ENCODE assay signal across 15 cellular contexts in genomic region chr12:6954316-6954710, GRCh38. TPM values are rescaled to one million over a fixed set of nuclear protein-coding genes. Genes with fewer than 3 reads are reported as not detected.
DNase-seq lines count a peak whose midpoint lies in the region; ATAC-seq and TF ChIP-seq lines count a peak whose summit lies in the region.
"Had no signal": no experiment of that assay in that cellular context is flagged by ENCODE, and none has a peak within 500 bp of the region (broad histone marks: within the 10 kb centered on the region; RNA-seq: fewer than 3 reads in every experiment).

No MANE protein-coding gene starts in this region.

- H3K36me3 Mint-ChIP-seq in H9 (ENCODE audit: insufficient read depth in 1 of 3, low read depth in 3 of 3), result peaks cover 0 to 6% (median 0%) of the 10 kb centered on the region in 3 experiments; a peak in 4 of 7 replicates
- H3K36me3 Mint-ChIP-seq in T-cell, result peaks cover 36% of the 10 kb centered on the region

- no peak for ATAC-seq in T-cell (replicated peaks in 1 of 4)
- ATAC-seq in SK-N-SH treated with all-trans-retinoic acid at 6 μM for 48 hours, result no peak
- ATAC-seq in mucosa of descending colon, result no peak
- ATAC-seq: PC-3 had no signal

- no peaks in the 10 kb centered on the region for H3K79me1 ChIP-seq in H9 (ENCODE audit: insufficient read depth, low read depth, low read length, poor library complexity, severe bottlenecking)

- no peak overlapping the region for H4K8ac ChIP-seq in H9 (replicated peaks; ENCODE audit: insufficient read length, low read depth, low read length)

- H3K14ac ChIP-seq in H9 (ENCODE audit: insufficient read depth, low read length), result no peak overlapping the region

- no peak overlapping the region for H3K4me3 Mint-ChIP-seq in H9
- peak overlapping the region; percentile 88 to 98 (median 91) for H3K4me3 Mint-ChIP-seq in T-cell

- H3K23ac ChIP-seq in H9 (ENCODE audit: insufficient read length, low read depth, low read length), result no peak overlapping the region

- H3K4me3 ChIP-seq in esophagus squamous epithelium (peak overlapping the region in 1 of 4 donors; percentile 61), spleen (peak overlapping the region in 7 of 8 donors; percentile 64 to 98 (median 89)), mucosa of descending colon (no peak overlapping the region)

- H3K4me1 ChIP-seq in H9 (ENCODE audit: insufficient read depth, low read length) (peaks cover 2% of the 10 kb centered on the region; the same call in 1 of the 2 replicates), esophagus squamous epithelium (peaks cover 16 to 77% (median 29%) of the 10 kb centered on the region in 3 donors), spleen (peaks cover 60 to 92% (median 84%) of the 10 kb centered on the region in 6 donors), mucosa of descending colon (ENCODE audit: low read depth) (peaks cover 16% of the 10 kb centered on the region)

- no peak overlapping the region for H2AFZ ChIP-seq in H9 (ENCODE audit: low read length)

- no peak for DNase-seq in H9
- no peak for DNase-seq in T-cell
- DNase-seq in esophagus squamous epithelium (lab: John Stamatoyannopoulos, UW), result no peak
- DNase-seq in spleen, result no peak
- no peak for DNase-seq in UCSD-AML1 (lab: John Stamatoyannopoulos, UW; ENCODE audit: unreplicated experiment)
- no peak for DNase-seq in stimulated activated naive CD4-positive, alpha-beta T cell treated with Interleukin-2 at 50 U/mL for 16 hours (lab: John Stamatoyannopoulos, UW)
- no peak for DNase-seq in mucosa of descending colon
- DNase-seq: brain microvascular endothelial cell, DMS79, HCEC 1CT, NCI-H187 treated with DMSO at 0.1 percent for 48 hours, PC-3 had no signal

- H3K9ac ChIP-seq in H9 (ENCODE audit: extremely low read depth, insufficient read length, low read length), result no peak overlapping the region

- H3K23me2 ChIP-seq in H9 (ENCODE audit: insufficient read length, low read depth, low read length, poor library complexity, severe bottlenecking), result no peaks in the 10 kb centered on the region

- H3K27me3 Mint-ChIP-seq in H9 (ENCODE audit: low read depth), result no peaks in the 10 kb centered on the region; the same call in 1 of the 2 replicates
- H3K27me3 Mint-ChIP-seq in T-cell, result no peaks in the 10 kb centered on the region

- H2BK20ac ChIP-seq in H9 (ENCODE audit: low read depth, low read length, poor library complexity, severe bottlenecking), result no peak overlapping the region

- H3K9me3 Mint-ChIP-seq in H9 (no peaks in the 10 kb centered on the region), T-cell (no peaks in the 10 kb centered on the region)

- no peaks in the 10 kb centered on the region for H3K27me3 ChIP-seq in H9 (ENCODE audit: insufficient read depth, low read length)
- H3K27me3 ChIP-seq in esophagus squamous epithelium, result no peaks in the 10 kb centered on the region
- H3K27me3 ChIP-seq in spleen (replicated peaks in 1 of 7), result no peaks in the 10 kb centered on the region
- H3K27me3 ChIP-seq: brain microvascular endothelial cell had no signal

- H2BK15ac ChIP-seq in H9 (ENCODE audit: low read depth, low read length), result no peak overlapping the region

- H3K4ac ChIP-seq in H9 (ENCODE audit: low read depth, low read length), result no peak overlapping the region

- H3K27ac Mint-ChIP-seq in H9, result peak overlapping the region; percentile 37 to 65 (median 40); a peak in 3 of 7 replicates
- peak overlapping the region; percentile 97 to 100 for H3K27ac Mint-ChIP-seq in T-cell

- no peak overlapping the region for H3K4me2 ChIP-seq in H9 (ENCODE audit: insufficient read depth, insufficient read length, low read length)

- TF ChIP-seq POLR2A in esophagus squamous epithelium (IDR thresholded peaks at IDR 0.05) (no peak), spleen (IDR thresholded peaks at IDR 0.05) (no peak)

- POLR2A ChIA-PET in T-cell (lab: Charles Lee), result interaction anchor here in 1 of 2 donors (0.6 kb wide), 1 partner anchor 12 kb away, joined by 3 read pairs; no protein-coding TSS in a partner anchor

- no peak overlapping the region for H3K18ac ChIP-seq in H9 (ENCODE audit: insufficient read length, low read depth, low read length)

- H3K36me3 ChIP-seq in esophagus squamous epithelium (peaks cover 0 to 27% (median 0%) of the 10 kb centered on the region in 3 donors), spleen (peaks cover 0 to 72% (median 38%) of the 10 kb centered on the region in 6 donors), mucosa of descending colon (ENCODE audit: low read depth) (no peaks in the 10 kb centered on the region)
- H3K36me3 ChIP-seq: brain microvascular endothelial cell had no signal

- no peaks in the 10 kb centered on the region for H3K79me2 ChIP-seq in H9 (ENCODE audit: insufficient read depth, low read length)

- H3K4me1 Mint-ChIP-seq in H9 (peaks cover 17 to 31% of the 10 kb centered on the region in 2 experiments), T-cell (peaks cover 80 to 86% (median 85%) of the 10 kb centered on the region in 3 donors)

- no peak overlapping the region for H2BK5ac ChIP-seq in H9 (ENCODE audit: insufficient read length, low read length)

- intact Hi-C loops in esophagus squamous epithelium (cut with DNase I) (no loop called here), spleen (cut with DNase I; ENCODE audit: low total_unique reads) (no loop called here), mucosa of descending colon (cut with DNase I, micrococcal nuclease) (no loop called here)

- no peak overlapping the region for H2BK120ac ChIP-seq in H9 (ENCODE audit: low read depth, low read length, poor library complexity, severe bottlenecking)

- H3K56ac ChIP-seq in H9 (ENCODE audit: insufficient read length, low read depth, low read length), result no peak overlapping the region

- H2BK12ac ChIP-seq in H9 (ENCODE audit: insufficient read length, low read depth, low read length), result no peak overlapping the region

- H3K27ac ChIP-seq in H9 (ENCODE audit: insufficient read length, low read depth, low read length) (no peak overlapping the region), esophagus squamous epithelium (peak overlapping the region in 3 of 4 donors; percentile 30 to 88 (median 82)), spleen (peak overlapping the region; percentile 72 to 99 (median 96))
- H3K27ac ChIP-seq: brain microvascular endothelial cell had no signal

- H3T11ph ChIP-seq in H9 (ENCODE audit: low read length), result no peak overlapping the region

- H3K9me3 ChIP-seq in H9 (ENCODE audit: control insufficient read depth, low read depth, low read length), result no peaks in the 10 kb centered on the region
- H3K9me3 ChIP-seq in esophagus squamous epithelium, result no peaks in the 10 kb centered on the region
- H3K9me3 ChIP-seq in spleen, result no peaks in the 10 kb centered on the region
- no peaks in the 10 kb centered on the region for H3K9me3 ChIP-seq in mucosa of descending colon

- no peaks in the 10 kb centered on the region for H4K20me1 ChIP-seq in H9 (ENCODE audit: control insufficient read depth, insufficient read depth, insufficient read length)

- H4K5ac ChIP-seq in H9 (ENCODE audit: insufficient read length, low read depth, low read length), result no peak overlapping the region

- TF ChIP-seq CTCF in H9 (conservative IDR thresholded peaks at IDR 0.05), result no peak
- no peak for TF ChIP-seq CTCF in esophagus squamous epithelium (IDR thresholded peaks at IDR 0.05)
- TF ChIP-seq CTCF in spleen (IDR thresholded peaks at IDR 0.05 in 8 of 11, conservative IDR thresholded peaks at IDR 0.05 in 3 of 11), result no peak
- TF ChIP-seq CTCF in mucosa of descending colon (IDR thresholded peaks at IDR 0.05), result no peak

- CTCF ChIA-PET in T-cell (lab: Charles Lee), result interaction anchor here (0.9 to 1.3 kb wide), 4 partner anchors 9 to 29 kb away, joined by 3 to 4 read pairs (median 4); partner anchors contain the start of genes C12orf57 (in 1 of the 2) and RNU7-1 (in 1 of the 2)

- no peak overlapping the region for H2AK5ac ChIP-seq in H9 (ENCODE audit: insufficient read length, low read length)

- H4K91ac ChIP-seq in H9 (ENCODE audit: insufficient read length, low read depth, low read length), result no peak overlapping the region

- no CpG with 5 or more reads among the region's 8 CpGs for WGBS in H9 (ENCODE audit: extremely low coverage, insufficient read length, low lambda C conversion rate)
- WGBS in esophagus squamous epithelium, 2 donors, result 61 to 92% methylated on average over 4 to 8 of the region's 8 CpGs
- 60 to 74% (median 68%) methylated on average over 8 of the region's 8 CpGs for WGBS in spleen, 5 donors

TF ChIP-seq in SK-N-SH treated with all-trans-retinoic acid at 6 μM for 48 hours, 23 proteins besides CTCF, POLR2A, EP300 and RAD21 (continues in another document):
- TF ChIP-seq CSDC2 (CRISPR knock-in tag; IDR thresholded peaks at IDR 0.05), result no peak

RNA-seq across cellular contexts. Expression of gene PTPN6, which starts 3.2 kb away (rescaled TPM):
- total RNA-seq in H9 (2021) (18.2 and 19.8 TPM in 2 replicates), T-cell (100 to 1,000 TPM; 176 to 237 (median 224) TPM), esophagus squamous epithelium (10 to 100 TPM; 11.0 to 29.7 (median 21.5) TPM), spleen (100 to 1,000 TPM; 314 to 431 (median 423) TPM), mucosa of descending colon (10 to 100 TPM; 37.4 to 61.7 (median 51.7) TPM)
- 100 to 1,000 TPM; 398 to 713 (median 604) TPM for polyA plus RNA-seq in spleen

RNA-seq across cellular contexts. Expression of gene C12orf57, which starts 10.5 kb away (rescaled TPM):
- 195 TPM in 2 replicates for total RNA-seq in H9 (2021)
- 100 to 1,000 TPM; 256 to 466 (median 412) TPM for total RNA-seq in T-cell
- total RNA-seq in esophagus squamous epithelium, result 100 to 1,000 TPM; 110 to 377 (median 156) TPM
- 100 to 1,000 TPM in 6 of 7 donors, 10 to 100 TPM in 1; 79.2 to 364 (median 116) TPM for total RNA-seq in spleen
- 100 to 1,000 TPM; 181 to 323 (median 242) TPM for polyA plus RNA-seq in spleen
- total RNA-seq in mucosa of descending colon, result 100 to 1,000 TPM; 113 to 175 (median 130) TPM

RNA-seq across cellular contexts. Expression of gene RNU7-1, which starts 10.7 kb away (rescaled TPM):
- total RNA-seq in H9 (2021) (not detected in 2 replicates), T-cell (not detected), esophagus squamous epithelium (not detected), spleen (not detected), mucosa of descending colon (not detected)
- polyA plus RNA-seq in spleen, result not detected
- total RNA-seq: liver, PC-3, subcutaneous adipose tissue had no signal
- polyA plus RNA-seq: liver had no signal

RNA-seq across cellular contexts. Expression of gene PHB2, which starts 16.2 kb away (rescaled TPM):
- total RNA-seq in H9 (2021) (370 and 383 TPM in 2 replicates), T-cell (100 to 1,000 TPM; 144 to 168 (median 154) TPM), esophagus squamous epithelium (100 to 1,000 TPM; 127 to 259 (median 241) TPM), spleen (100 to 1,000 TPM; 127 to 143 (median 133) TPM), mucosa of descending colon (100 to 1,000 TPM; 204 to 266 (median 209) TPM)
- 100 to 1,000 TPM; 166 to 199 (median 177) TPM for polyA plus RNA-seq in spleen

RNA-seq across cellular contexts. Expression of gene EMG1, which starts 16.4 kb away (rescaled TPM):
- total RNA-seq in H9 (2021) (62.7 and 67.4 TPM in 2 replicates), T-cell (10 to 100 TPM; 33.6 to 64.5 (median 58.7) TPM), esophagus squamous epithelium (10 to 100 TPM; 16.1 to 39.5 (median 36.2) TPM), spleen (10 to 100 TPM; 19.9 to 56.3 (median 44.0) TPM), mucosa of descending colon (10 to 100 TPM; 29.6 to 33.7 (median 33.4) TPM)
- polyA plus RNA-seq in spleen, result 10 to 100 TPM; 23.6 to 38.3 (median 37.1) TPM

Comparison
In these comparisons a context has a peak if more than half of its experiments do, and no peak if none do; other contexts are left out.
1. H3K4me3 Mint-ChIP-seq: peak in T-cell (3 of 3); none in H9 (0 of 2).